Comparison of ENCODE assay signal across 8 cellular contexts in genomic region chr12:121668750-121669524, GRCh38. TPM values are rescaled to one million over a fixed set of nuclear protein-coding genes. Genes with fewer than 3 reads are reported as not detected.
A peak's percentile ranks its signal among the peaks of the same experiment; 100 is the strongest.
DNase-seq lines count a peak whose midpoint lies in the region; ATAC-seq, FAIRE-seq and TF ChIP-seq lines count a peak whose summit lies in the region.

No MANE protein-coding gene starts in this region.

- H3K9me1 ChIP-seq in endothelial cell of umbilical vein (replicated peaks; ENCODE audit: control insufficient read depth, extremely low read depth, insufficient read depth, low read length): no peaks in the 10 kb centered on the region

- intact Hi-C loops in activated CD8-positive, alpha-beta T cell treated with anti-CD3 and anti-CD28 coated beads for 36 hours (cut with micrococcal nuclease): no loop called here
- intact Hi-C loops in endothelial cell of umbilical vein (cut with micrococcal nuclease): loop anchor here (1.0 kb wide), 2 partner anchors 42 to 117 kb away; no protein-coding TSS in a partner anchor

- H3K4me2 ChIP-seq in endothelial cell of umbilical vein (ENCODE audit: insufficient read depth, low read length): no peak overlapping the region

- peaks cover 48% of the 10 kb centered on the region for H3K4me1 Mint-ChIP-seq in activated CD8-positive, alpha-beta T cell treated with anti-CD3 and anti-CD28 coated beads for 36 hours (ENCODE audit: low read depth)

- H3K36me3 ChIP-seq in KOPT-K1 (ENCODE audit: insufficient read depth, low read length) (peaks cover 31% of the 10 kb centered on the region), endothelial cell of umbilical vein (ENCODE audit: control insufficient read depth in 2 of 2, extremely low read depth in 1 of 2, insufficient read depth in 2 of 2, low read length in 2 of 2) (no peaks in the 10 kb centered on the region)

- no peak for ATAC-seq in activated CD8-positive, alpha-beta T cell treated with anti-CD3 and anti-CD28 coated beads for 36 hours
- no peak for ATAC-seq in HG02678 (IDR thresholded peaks at IDR 0.05; ENCODE audit: unreplicated experiment)

- FAIRE-seq in endothelial cell of umbilical vein (lab: Jason Lieb, UNC): no peak

- H3K9me3 ChIP-seq in KOPT-K1 (ENCODE audit: insufficient read depth, low read length, poor library complexity, severe bottlenecking) (no peaks in the 10 kb centered on the region), endothelial cell of umbilical vein (replicated peaks; ENCODE audit: control insufficient read depth, insufficient read depth, low read length) (no peaks in the 10 kb centered on the region)

- CTCF ChIA-PET in activated CD8-positive, alpha-beta T cell treated with anti-CD3 and anti-CD28 coated beads for 36 hours (lab: Charles Lee): interaction anchor here (0.6 to 6.5 kb wide), 37 partner anchors 8 to 226 kb away, joined by 3 to 76 read pairs (median 5); partner anchors contain the start of gene ORAI1
- CTCF ChIA-PET in endothelial cell of umbilical vein (lab: Charles Lee): interaction anchor here (0.5 to 7.6 kb wide), 56 partner anchors 8 to 608 kb away, joined by 3 to 671 read pairs (median 6); partner anchors contain the start of genes KDM2B and ORAI1

- H4K20me1 ChIP-seq in endothelial cell of umbilical vein (replicated peaks; ENCODE audit: control insufficient read depth, extremely low read depth, insufficient read depth, low read length): no peaks in the 10 kb centered on the region

- no peak overlapping the region for H3K9ac ChIP-seq in endothelial cell of umbilical vein (replicated peaks; ENCODE audit: extremely low read depth, insufficient read depth, low read length)

- dilution Hi-C loops in endothelial cell of umbilical vein (cut with MboI; ENCODE audit: extremely low pct_ligation_motif_present, low sequenced_read_pairs): no loop called here

- peak overlapping the region; percentile 2 for H3K27ac Mint-ChIP-seq in activated CD8-positive, alpha-beta T cell treated with anti-CD3 and anti-CD28 coated beads for 36 hours

- TF ChIP-seq CTCF in activated CD8-positive, alpha-beta T cell treated with anti-CD3 and anti-CD28 coated beads for 36 hours (IDR thresholded peaks at IDR 0.05): peak; percentile 80
- TF ChIP-seq CTCF in endothelial cell of umbilical vein (IDR thresholded peaks at IDR 0.05; ENCODE audit: extremely low read depth in 1 of 2, insufficient read depth in 1 of 2, low read depth in 1 of 2, low read length in 2 of 2) (peak; percentile 62 to 75), retinal pigment epithelial cell (conservative IDR thresholded peaks at IDR 0.05; ENCODE audit: low read depth, low read length) (peak; percentile 81)

- no peak for TF ChIP-seq POLR2A in endothelial cell of umbilical vein (IDR thresholded peaks at IDR 0.05; ENCODE audit: low read depth, low read length)

- DNase-seq in D341Med (ENCODE audit: low spot score) (peak; percentile 77), endothelial cell of umbilical vein (ENCODE audit: low read depth, low spot score) (peak; percentile 24), retinal pigment epithelial cell (ENCODE audit: low read depth) (no peak), NCI-H1417 treated with DMSO at 0.1 percent for 48 hours (lab: John Stamatoyannopoulos, UW) (no peak), NCI-H2029 treated with DMSO at 0.1 percent for 48 hours (lab: John Stamatoyannopoulos, UW) (no peak)
- peak; percentile 81 for DNase-seq in activated CD8-positive, alpha-beta T cell treated with anti-CD3 and anti-CD28 coated beads for 36 hours

- H3K27me3 Mint-ChIP-seq in activated CD8-positive, alpha-beta T cell treated with anti-CD3 and anti-CD28 coated beads for 36 hours: no peaks in the 10 kb centered on the region

- no peak overlapping the region for H3K4me3 Mint-ChIP-seq in activated CD8-positive, alpha-beta T cell treated with anti-CD3 and anti-CD28 coated beads for 36 hours

- H3K4me1 ChIP-seq in endothelial cell of umbilical vein (ENCODE audit: control insufficient read depth, extremely low read depth, insufficient read depth, low read length): peaks cover 8% of the 10 kb centered on the region

- H3K27ac ChIP-seq in KOPT-K1 (ENCODE audit: low read depth, low read length, poor library complexity, severe bottlenecking) (peak overlapping the region; percentile 31), endothelial cell of umbilical vein (ENCODE audit: insufficient read depth, low read depth, low read length) (no peak overlapping the region)

- no peaks in the 10 kb centered on the region for H3K79me2 ChIP-seq in endothelial cell of umbilical vein (ENCODE audit: control insufficient read depth, insufficient read depth, low read length)

- H3K36me3 Mint-ChIP-seq in activated CD8-positive, alpha-beta T cell treated with anti-CD3 and anti-CD28 coated beads for 36 hours (ENCODE audit: low read depth): peaks cover 17% of the 10 kb centered on the region

- no peak overlapping the region for H2AFZ ChIP-seq in endothelial cell of umbilical vein (ENCODE audit: low read depth, low read length)

- POLR2A ChIA-PET in activated CD8-positive, alpha-beta T cell treated with anti-CD3 and anti-CD28 coated beads for 36 hours (lab: Charles Lee): interaction anchor here (0.6 to 2.8 kb wide), 11 partner anchors 9 to 193 kb away, joined by 3 to 19 read pairs (median 3); partner anchors contain the start of gene ORAI1
- POLR2A ChIA-PET in endothelial cell of umbilical vein (lab: Charles Lee): interaction anchor here (1.1 kb wide), 2 partner anchors 42 to 116 kb away, joined by 5 to 21 read pairs; no protein-coding TSS in a partner anchor

- H3K4me3 ChIP-seq in endothelial cell of umbilical vein (replicated peaks in 1 of 3; ENCODE audit: insufficient read depth in 1 of 3, low read depth in 1 of 3, low read length in 3 of 3): no peak overlapping the region
- no peak overlapping the region for H3K4me3 ChIP-seq in retinal pigment epithelial cell (ENCODE audit: low read length)

- BruUV-seq in endothelial cell of umbilical vein (replicated peaks; lab: Mats Ljungman, UMichigan): no TSS peak

- H3K9me3 Mint-ChIP-seq in activated CD8-positive, alpha-beta T cell treated with anti-CD3 and anti-CD28 coated beads for 36 hours: no peaks in the 10 kb centered on the region

- H3K27me3 ChIP-seq in endothelial cell of umbilical vein (ENCODE audit: control insufficient read depth in 2 of 2, insufficient read depth in 2 of 2, low read length in 2 of 2): no peaks in the 10 kb centered on the region

TF ChIP-seq in endothelial cell of umbilical vein, 7 proteins besides CTCF, POLR2A, EP300 and RAD21:
- TF ChIP-seq MYC (IDR thresholded peaks at IDR 0.05; ENCODE audit: low read depth, low read length): no peak
- TF ChIP-seq EZH2 (IDR thresholded peaks at IDR 0.05; ENCODE audit: borderline replicate concordance, low read depth, low read length, severe bottlenecking): no peak
- TF ChIP-seq JUN (IDR thresholded peaks at IDR 0.05; ENCODE audit: borderline replicate concordance, insufficient read depth, insufficient read length, low read depth): no peak
- no peak for TF ChIP-seq MAX (IDR thresholded peaks at IDR 0.05; ENCODE audit: insufficient read depth, insufficient read length)
- no peak for TF ChIP-seq GATA2 (IDR thresholded peaks at IDR 0.05; ENCODE audit: insufficient read depth, insufficient read length, low read depth, low read length)

RNA-seq across cellular contexts. Expression of gene MORN3, which starts 0.5 kb away (rescaled TPM):
- total RNA-seq in activated CD8-positive, alpha-beta T cell treated with anti-CD3 and anti-CD28 coated beads for 36 hours: 1 to 10 TPM in 1 of 2 experiments, under 1 TPM in 1; 0.51 to 1.1 TPM
- total RNA-seq in endothelial cell of umbilical vein: 0.62 and 0.73 TPM in 2 replicates
- 0.30 and 0.66 TPM in 2 replicates for polyA plus RNA-seq in endothelial cell of umbilical vein
- 0.49 and 0.69 TPM in 2 replicates for polyA plus RNA-seq in endothelial cell of umbilical vein (2011; cell fraction: cytosol; rRNA removed)
- 0.35 and 0.41 TPM in 2 replicates for polyA plus RNA-seq in endothelial cell of umbilical vein (2011; cell fraction: nucleus; rRNA removed)
- 0.54 and 0.55 TPM in 2 replicates for polyA plus RNA-seq in endothelial cell of umbilical vein (2012)
- polyA minus RNA-seq in endothelial cell of umbilical vein: 0.17 and 0.68 TPM in 2 replicates
- polyA minus RNA-seq in endothelial cell of umbilical vein (2011; cell fraction: cytosol; rRNA and poly(A)+ RNA removed): not detected
- polyA minus RNA-seq in endothelial cell of umbilical vein (2011; cell fraction: nucleus; rRNA and poly(A)+ RNA removed): 0.19 TPM in 1 of 2 replicates, not detected in the other

RNA-seq across cellular contexts. Expression of gene ORAI1, which starts 42.6 kb away (rescaled TPM):
- 10 to 100 TPM; 37.0 to 38.1 TPM for total RNA-seq in activated CD8-positive, alpha-beta T cell treated with anti-CD3 and anti-CD28 coated beads for 36 hours
- 29.0 and 30.5 TPM in 2 replicates for total RNA-seq in endothelial cell of umbilical vein
- 65.4 and 104 TPM in 2 replicates for polyA plus RNA-seq in endothelial cell of umbilical vein
- 35.9 and 44.2 TPM in 2 replicates for polyA plus RNA-seq in endothelial cell of umbilical vein (2011; cell fraction: cytosol; rRNA removed)
- polyA plus RNA-seq in endothelial cell of umbilical vein (2011; cell fraction: nucleus; rRNA removed): 10.6 and 10.9 TPM in 2 replicates
- 25.6 and 35.9 TPM in 2 replicates for polyA plus RNA-seq in endothelial cell of umbilical vein (2012)
- polyA minus RNA-seq in endothelial cell of umbilical vein: 25.9 and 38.2 TPM in 2 replicates
- 54.7 TPM for polyA minus RNA-seq in endothelial cell of umbilical vein (2011; cell fraction: cytosol; rRNA and poly(A)+ RNA removed)
- polyA minus RNA-seq in endothelial cell of umbilical vein (2011; cell fraction: nucleus; rRNA and poly(A)+ RNA removed): 7.0 and 12.5 TPM in 2 replicates

RNA-seq across cellular contexts. Expression of gene TMEM120B, which starts 43.6 kb away (rescaled TPM):
- total RNA-seq in activated CD8-positive, alpha-beta T cell treated with anti-CD3 and anti-CD28 coated beads for 36 hours: 10 to 100 TPM; 11.7 to 12.7 TPM
- total RNA-seq in endothelial cell of umbilical vein: 12.8 and 15.9 TPM in 2 replicates
- polyA plus RNA-seq in endothelial cell of umbilical vein: 10.4 and 13.5 TPM in 2 replicates
- polyA plus RNA-seq in endothelial cell of umbilical vein (2011; cell fraction: cytosol; rRNA removed): 7.9 and 8.4 TPM in 2 replicates
- 31.4 and 38.0 TPM in 2 replicates for polyA plus RNA-seq in endothelial cell of umbilical vein (2011; cell fraction: nucleus; rRNA removed)
- 7.2 and 9.6 TPM in 2 replicates for polyA plus RNA-seq in endothelial cell of umbilical vein (2012)
- 18.8 and 21.0 TPM in 2 replicates for polyA minus RNA-seq in endothelial cell of umbilical vein
- polyA minus RNA-seq in endothelial cell of umbilical vein (2011; cell fraction: cytosol; rRNA and poly(A)+ RNA removed): 16.1 TPM
- polyA minus RNA-seq in endothelial cell of umbilical vein (2011; cell fraction: nucleus; rRNA and poly(A)+ RNA removed): 9.2 and 9.3 TPM in 2 replicates

Comparison
In these comparisons a context has a peak if more than half of its experiments do, and no peak if none do; other contexts are left out.
1. DNase-seq: peak in D341Med (single experiment), activated CD8-positive, alpha-beta T cell treated with anti-CD3 and anti-CD28 coated beads for 36 hours (single experiment) and endothelial cell of umbilical vein (single experiment); none in retinal pigment epithelial cell (single experiment), NCI-H1417 treated with DMSO at 0.1 percent for 48 hours (single experiment) and NCI-H2029 treated with DMSO at 0.1 percent for 48 hours (single experiment).
2. Peak in every context shown above with its lines, with median percentiles within 50 percentile points of each other: CTCF ChIP-seq.